23 cellular contexts compared by ENCODE assay signal in the genomic region with DNA sequence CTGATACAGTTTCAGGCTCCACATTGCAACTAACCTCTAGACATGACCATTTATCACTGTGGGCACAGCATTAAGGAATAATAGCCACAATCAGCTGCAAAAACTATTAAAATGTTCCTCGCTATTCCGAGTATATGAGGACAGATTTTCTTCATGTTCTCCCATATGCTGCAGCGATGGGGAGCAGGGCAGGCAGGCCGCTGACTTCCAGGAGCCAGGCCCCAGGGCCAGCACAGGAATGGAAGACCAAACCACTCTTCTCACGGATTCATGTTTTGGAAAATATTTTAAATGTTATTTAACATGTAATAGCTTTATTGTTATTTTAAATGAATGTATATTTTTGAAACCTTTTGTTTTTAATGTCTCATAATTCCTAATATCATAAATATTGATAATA.
"Had no signal": no experiment of that assay in that cellular context is flagged by ENCODE, and none has a peak within 500 bp of the region (broad histone marks: within the 10 kb centered on the region; RNA-seq: fewer than 3 reads in every experiment).

No MANE protein-coding gene starts in this region.

- H3K27me3 ChIP-seq: MG63, Peyer's patch, SJCRH30 had no signal

- H3K36me3 ChIP-seq: SJCRH30 had no signal

- DNase-seq: IMR-90, Karpas-422, KG1, MG63, NCI-H1092 treated with DMSO at 0.1 percent for 48 hours, NCI-H1436, NCI-H187, NCI-H2029, NCI-H2081 treated with DMSO at 0.1 percent for 48 hours, NCI-H2171, NCI-H226, NCI-H446, NCI-H510A, NCI-H524 treated with DMSO at 0.1 percent for 48 hours, NCI-H69, NCI-H774, PC-3, SHP77 treated with DMSO at 0.1 percent for 48 hours, SJCRH30 had no signal

- H3K27ac ChIP-seq: HL-60, Peyer's patch, SJCRH30 had no signal

- ATAC-seq: PC-3, Right ventricle myocardium inferior, SK-N-SH treated with all-trans-retinoic acid at 6 μM for 48 hours had no signal

- H3K4me3 ChIP-seq: MG63, Peyer's patch, SJCRH30 had no signal

- H3K4me1 ChIP-seq: Peyer's patch, SJCRH30 had no signal

- H3K9me3 ChIP-seq: MG63, Peyer's patch, SJCRH30 had no signal
